In the genomic region with DNA sequence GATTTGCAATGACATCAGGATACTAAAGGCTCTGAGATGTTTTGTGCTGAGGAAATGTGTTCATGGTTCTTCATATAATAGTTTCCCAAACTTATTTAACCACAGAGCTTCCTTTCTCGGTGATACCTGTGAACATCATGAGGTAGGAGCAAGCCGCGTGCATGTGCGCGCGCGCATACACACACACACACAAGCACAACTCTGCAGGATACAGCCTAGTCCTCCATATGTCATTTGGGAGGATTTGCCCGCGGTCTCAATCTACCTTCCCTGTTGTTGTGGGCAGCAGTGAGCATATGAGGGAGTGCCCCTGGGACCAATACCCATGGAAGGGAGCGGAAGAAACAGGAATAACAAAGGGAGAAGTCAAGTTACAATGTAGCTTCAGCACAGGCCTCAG, we compare ENCODE assay signal across 28 cellular contexts.
"Had no signal": no experiment of that assay in that cellular context is flagged by ENCODE, and none has a peak within 500 bp of the region (broad histone marks: within the 10 kb centered on the region; RNA-seq: fewer than 3 reads in every experiment).

No MANE protein-coding gene starts in this region.

- H3K4me3 ChIP-seq: pancreas, prostate gland, right lobe of liver, sigmoid colon, stomach, thoracic aorta, thyroid gland, tibial nerve, upper lobe of right lung, uterus had no signal

- H3K4me1 ChIP-seq: pancreas, prostate gland, right lobe of liver, sigmoid colon, stomach, thyroid gland, tibial nerve, upper lobe of right lung, uterus had no signal

- H3K36me3 Mint-ChIP-seq: natural killer cell treated with Interleukin-12 subunit alpha and Interleukin-12 subunit beta and Interleukin-15 and Interleukin-18, amount 100 ng/mL, for 72 hours; stimulated activated effector memory CD8-positive, alpha-beta T cell treated with anti-CD3 and anti-CD28 coated beads, Interleukin-12 subunit alpha, Interleukin-12 subunit beta, amount 100 ng/mL, for 72 hours; stimulated activated naive B cell treated with anti-CD40 and anti-IgM and Interleukin-4, amounts not matched to agents 10 μg/mL and 1 μg/mL and 100 μg/mL, for 72 hours had no signal

- H3K4me3 Mint-ChIP-seq: naive thymus-derived CD8-positive, alpha-beta T cell; natural killer cell treated with Interleukin-12 subunit alpha and Interleukin-12 subunit beta and Interleukin-15 and Interleukin-18, amount 100 ng/mL, for 72 hours; nephron progenitor cell; neural crest cell; stimulated activated effector memory CD8-positive, alpha-beta T cell treated with anti-CD3 and anti-CD28 coated beads, Interleukin-12 subunit alpha, Interleukin-12 subunit beta, amount 100 ng/mL, for 72 hours; stimulated activated naive B cell treated with anti-CD40 and anti-IgM and Interleukin-4, amounts not matched to agents 10 μg/mL and 1 μg/mL and 100 μg/mL, for 72 hours; stimulated activated naive CD8-positive, alpha-beta T cell treated with anti-CD3 and anti-CD28 coated beads, Interleukin-15, Interleukin-2, amounts not matched to agents 100 ng/mL and 50 ng/mL, for 24 hours had no signal

- H3K27ac Mint-ChIP-seq: naive thymus-derived CD8-positive, alpha-beta T cell; natural killer cell treated with Interleukin-12 subunit alpha and Interleukin-12 subunit beta and Interleukin-15 and Interleukin-18, amount 100 ng/mL, for 72 hours; nephron progenitor cell; stimulated activated effector memory CD8-positive, alpha-beta T cell treated with anti-CD3 and anti-CD28 coated beads, Interleukin-12 subunit alpha, Interleukin-12 subunit beta, amount 100 ng/mL, for 72 hours; stimulated activated naive B cell treated with anti-CD40 and anti-IgM and Interleukin-4, amounts not matched to agents 10 μg/mL and 1 μg/mL and 100 μg/mL, for 72 hours; stimulated activated naive CD8-positive, alpha-beta T cell treated with anti-CD3 and anti-CD28 coated beads, Interleukin-15, Interleukin-2, amounts not matched to agents 100 ng/mL and 50 ng/mL, for 24 hours had no signal

- H3K4me1 Mint-ChIP-seq: naive thymus-derived CD8-positive, alpha-beta T cell; neural crest cell; stimulated activated effector memory CD8-positive, alpha-beta T cell treated with anti-CD3 and anti-CD28 coated beads, Interleukin-12 subunit alpha, Interleukin-12 subunit beta, amount 100 ng/mL, for 72 hours; stimulated activated naive B cell treated with anti-CD40 and anti-IgM and Interleukin-4, amounts not matched to agents 10 μg/mL and 1 μg/mL and 100 μg/mL, for 72 hours had no signal

- H3K9me3 ChIP-seq: neutrophil, pancreas, prostate gland, right lobe of liver, sigmoid colon, stomach, thoracic aorta, thyroid gland, tibial nerve, upper lobe of right lung, uterus had no signal

- ATAC-seq: naive thymus-derived CD8-positive, alpha-beta T cell; natural killer cell treated with Interleukin-12 subunit alpha and Interleukin-12 subunit beta and Interleukin-15 and Interleukin-18, amount 100 ng/mL, for 72 hours; pancreas; right cardiac atrium; right lobe of liver; stimulated activated effector memory CD8-positive, alpha-beta T cell treated with anti-CD3 and anti-CD28 coated beads, Interleukin-12 subunit alpha, Interleukin-12 subunit beta, amount 100 ng/mL, for 72 hours; stimulated activated naive B cell treated with anti-CD40 and anti-IgM and Interleukin-4, amounts not matched to agents 10 μg/mL and 1 μg/mL and 100 μg/mL, for 72 hours; upper lobe of right lung had no signal

- H3K36me3 ChIP-seq: neutrophil, pancreas, prostate gland, right lobe of liver, thoracic aorta, upper lobe of right lung, uterus had no signal

- DNase-seq: naive thymus-derived CD8-positive, alpha-beta T cell; nephron progenitor cell; nucleus accumbens; retina; right cardiac atrium; right lobe of liver; sigmoid colon; small intestine; stimulated activated CD4-positive, alpha-beta T cell treated with anti-CD3 and anti-CD28 coated beads, Interleukin-15, amount 100 ng/mL, for 24 hours; stimulated activated CD4-positive, alpha-beta T cell treated with anti-CD3 and anti-CD28 coated beads, Interleukin-2, amount 100 ng/mL, for 24 hours; stimulated activated CD4-positive, alpha-beta T cell treated with anti-CD3 and anti-CD28 coated beads, Interleukin-2, amount 100 ng/mL, for 48 hours; stimulated activated CD4-positive, alpha-beta T cell treated with anti-CD3 and anti-CD28 coated beads, Interleukin-4, amount 100 ng/mL, for 24 hours; stimulated activated naive B cell treated with anti-CD40 and anti-IgM and Interleukin-4, amounts not matched to agents 10 μg/mL and 1 μg/mL and 100 μg/mL, for 72 hours; stimulated activated naive CD4-positive, alpha-beta T cell treated with Interleukin-2 at 50 U/mL for 16 hours; stomach; thyroid gland; trophoblast cell; upper lobe of right lung; uterus had no signal

- H3K27ac ChIP-seq: neutrophil, pancreas, prostate gland, right lobe of liver, sigmoid colon, stomach, thoracic aorta, thyroid gland, tibial nerve, upper lobe of right lung, uterus had no signal

- H3K27me3 ChIP-seq: neutrophil, pancreas, right lobe of liver, sigmoid colon, stomach, thyroid gland, tibial nerve, upper lobe of right lung, uterus had no signal

- H3K9me3 Mint-ChIP-seq: naive thymus-derived CD8-positive, alpha-beta T cell; natural killer cell treated with Interleukin-12 subunit alpha and Interleukin-12 subunit beta and Interleukin-15 and Interleukin-18, amount 100 ng/mL, for 72 hours; nephron progenitor cell; neural crest cell; stimulated activated effector memory CD8-positive, alpha-beta T cell treated with anti-CD3 and anti-CD28 coated beads, Interleukin-12 subunit alpha, Interleukin-12 subunit beta, amount 100 ng/mL, for 72 hours; stimulated activated naive B cell treated with anti-CD40 and anti-IgM and Interleukin-4, amounts not matched to agents 10 μg/mL and 1 μg/mL and 100 μg/mL, for 72 hours; stimulated activated naive CD8-positive, alpha-beta T cell treated with anti-CD3 and anti-CD28 coated beads, Interleukin-15, Interleukin-2, amounts not matched to agents 100 ng/mL and 50 ng/mL, for 24 hours had no signal
